ENCODE assay signal across 8 cellular contexts in the genomic region with DNA sequence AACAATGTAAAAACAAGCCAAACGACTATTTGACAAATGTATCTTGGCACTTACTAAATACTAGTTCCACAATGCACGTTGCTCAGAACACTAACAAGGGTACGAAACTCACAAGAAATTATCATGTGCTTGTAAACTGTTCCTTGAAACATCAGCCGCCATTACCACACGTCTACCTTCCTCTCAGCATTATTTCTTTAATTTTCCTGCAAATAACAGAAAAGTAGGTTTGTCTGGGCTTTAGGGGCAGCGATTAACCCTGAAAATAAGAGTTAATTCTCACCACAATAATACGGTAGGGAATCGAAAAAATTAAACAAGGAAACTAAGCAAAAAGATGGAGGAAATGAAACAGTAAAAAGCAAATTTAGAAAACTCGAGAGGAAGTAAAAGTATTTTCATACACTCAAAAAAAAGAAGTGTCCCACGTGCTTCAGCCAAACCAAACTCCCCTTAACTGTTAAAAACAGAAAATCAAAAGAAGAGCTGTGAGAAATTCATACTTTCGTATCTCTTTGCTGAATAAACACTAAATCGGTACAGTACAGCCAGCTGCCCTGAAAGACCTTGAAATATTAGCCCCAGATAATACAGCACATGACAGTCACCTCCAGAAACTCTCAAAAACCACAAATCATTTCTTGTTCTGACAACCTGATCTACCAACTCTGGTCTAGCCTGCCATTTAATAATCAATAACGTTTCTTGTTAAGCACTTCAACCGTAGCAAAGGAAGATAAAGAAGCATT. TPM values are rescaled to one million over a fixed set of nuclear protein-coding genes. Genes with fewer than 3 reads are reported as not detected.
DNase-seq lines count a peak whose midpoint lies in the region; ATAC-seq and TF ChIP-seq lines count a peak whose summit lies in the region.

No MANE protein-coding gene starts in this region.

- H3K9me3 ChIP-seq in breast epithelium (no peaks in the 10 kb centered on the region), mucosa of stomach (ENCODE audit: control insufficient read depth, low read length) (no peaks in the 10 kb centered on the region)

- H3K9ac ChIP-seq in mucosa of stomach (ENCODE audit: low read length) = peak overlapping the region; percentile 81

- H3K4me3 ChIP-seq in GM12865 (ENCODE audit: low read depth, low read length) (peak overlapping the region; percentile 92), breast epithelium (peak overlapping the region; percentile 86 to 98 (median 91)), mucosa of stomach (ENCODE audit: low read length) (peak overlapping the region; percentile 12)
- peak overlapping the region; percentile 74 for H3K4me3 ChIP-seq in Jurkat, Clone E6-1 (ENCODE audit: low read length)

- intact Hi-C loops in breast epithelium (cut with DNase I; ENCODE audit: low total_unique reads) = no loop called here

- peak; percentile 46 for ATAC-seq in GM21529 (IDR thresholded peaks at IDR 0.05; ENCODE audit: unreplicated experiment)

- no peak for TF ChIP-seq POLR2A in breast epithelium (IDR thresholded peaks at IDR 0.05)

- DNase-seq in GM12865 (ENCODE audit: low read depth) = peak; percentile 90
- no peak for DNase-seq in Jurkat, Clone E6-1 (ENCODE audit: low read depth, low spot score)
- DNase-seq in breast epithelium (ENCODE audit: low spot score in 2 of 2) = no peak
- DNase-seq in NCI-H2196 treated with DMSO at 0.1 percent for 48 hours (lab: John Stamatoyannopoulos, UW; ENCODE audit: unreplicated experiment) = no peak
- DNase-seq in DMS79 treated with DMSO at 0.1 percent for 48 hours (lab: John Stamatoyannopoulos, UW) = no peak
- DNase-seq in NCI-H524 treated with DMSO at 0.1 percent for 48 hours (lab: John Stamatoyannopoulos, UW) = no peak

- peak overlapping the region; percentile 94 to 100 for H3K27ac ChIP-seq in breast epithelium

- TF ChIP-seq CTCF in GM12865 (IDR thresholded peaks at IDR 0.05; ENCODE audit: insufficient read depth, low read depth, low read length, missing control alignments) (no peak), breast epithelium (IDR thresholded peaks at IDR 0.05) (no peak)

- H3K4me1 ChIP-seq in breast epithelium (no peaks in the 10 kb centered on the region), mucosa of stomach (ENCODE audit: control insufficient read depth, insufficient read depth, low read length) (peaks cover 24% of the 10 kb centered on the region)

- H3K36me3 ChIP-seq in breast epithelium = no peaks in the 10 kb centered on the region
- no peaks in the 10 kb centered on the region for H3K36me3 ChIP-seq in mucosa of stomach (ENCODE audit: control insufficient read depth, insufficient read depth, low read length)

- H3K27me3 ChIP-seq in breast epithelium (no peaks in the 10 kb centered on the region), mucosa of stomach (ENCODE audit: control insufficient read depth, insufficient read depth, low read length) (no peaks in the 10 kb centered on the region)

RNA-seq across cellular contexts. Expression of gene ARHGAP17, which starts 1.2 kb away (rescaled TPM):
- 56.9 TPM for polyA plus RNA-seq in Jurkat, Clone E6-1 (2012; ENCODE audit: insufficient read depth, insufficient read length)
- total RNA-seq in breast epithelium = 10 to 100 TPM; 40.8 to 43.6 (median 43.6) TPM

Comparison
In these comparisons a context has a peak if more than half of its experiments do, and no peak if none do; other contexts are left out.
1. H3K4me3 ChIP-seq: peak in every context shown above with its lines; median percentile 92 in GM12865; 91 in breast epithelium; 74 in Jurkat, Clone E6-1; 12 in mucosa of stomach.